Comparison of ENCODE assay signal across 1 cellular context in the genomic region with DNA sequence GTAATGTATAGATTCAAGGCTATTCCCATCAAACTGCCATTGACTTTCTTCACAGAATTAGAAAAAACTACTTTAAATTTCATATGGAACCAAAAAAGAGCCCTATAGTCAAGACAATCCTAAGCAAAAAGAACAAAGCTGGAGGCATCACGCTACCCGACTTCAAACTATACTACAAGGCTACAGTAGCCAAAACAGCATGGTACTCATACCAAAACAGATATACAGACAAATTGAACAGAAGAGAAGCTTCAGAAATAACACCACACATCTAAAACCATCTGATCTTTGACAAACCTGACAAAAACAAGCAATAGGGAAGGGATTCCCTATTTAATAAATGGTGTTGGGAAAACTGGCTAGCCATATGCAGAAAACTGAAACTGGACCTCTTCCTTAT. TPM values are rescaled to one million over a fixed set of nuclear protein-coding genes. Genes with fewer than 3 reads are reported as not detected.
"Had no signal": no experiment of that assay in that cellular context is flagged by ENCODE, and none has a peak within 500 bp of the region (broad histone marks: within the 10 kb centered on the region; RNA-seq: fewer than 3 reads in every experiment).

No MANE protein-coding gene starts in this region.

RNA-seq across cellular contexts. Expression of a gene that starts 7.4 kb away (rescaled TPM):
- total RNA-seq: G401 had no signal
